17 cellular contexts compared by ENCODE assay signal in the genomic region with DNA sequence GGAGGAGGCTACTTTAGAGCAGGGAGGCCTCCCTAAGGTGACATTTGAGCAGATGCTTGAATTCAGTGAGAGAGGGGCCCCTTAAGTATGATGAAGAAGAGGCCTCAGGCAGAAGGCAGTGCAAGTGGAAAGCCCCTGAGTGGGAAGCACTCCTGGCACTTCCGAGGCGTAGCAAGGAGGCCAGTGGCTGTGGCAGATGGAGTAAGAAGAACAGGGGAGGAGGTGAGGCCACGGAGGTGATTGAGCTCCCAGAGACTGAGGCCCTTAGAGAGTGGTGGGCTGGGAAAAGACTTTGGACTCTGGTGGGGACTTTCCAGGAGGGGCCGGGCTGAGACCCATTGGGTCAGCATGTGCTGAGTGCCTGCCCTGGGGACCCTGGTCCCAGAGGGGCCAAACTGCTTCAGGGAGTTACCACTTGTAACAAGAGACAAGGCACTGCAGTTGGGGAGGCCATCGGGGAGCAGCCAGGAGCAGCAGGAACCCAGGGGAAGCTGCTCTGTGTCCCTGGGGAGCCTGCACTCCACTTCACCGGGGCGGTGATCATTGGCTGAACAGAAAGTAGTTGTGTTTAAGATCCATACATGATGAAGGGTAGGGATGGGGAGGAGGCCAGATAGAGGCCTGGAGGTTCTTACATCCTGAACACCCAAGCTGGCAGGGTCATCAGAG. TPM values are rescaled to one million over a fixed set of nuclear protein-coding genes. Genes with fewer than 3 reads are reported as not detected.
DNase-seq lines count a peak whose midpoint lies in the region; ATAC-seq and TF ChIP-seq lines count a peak whose summit lies in the region.
"Had no signal": no experiment of that assay in that cellular context is flagged by ENCODE, and none has a peak within 500 bp of the region (broad histone marks: within the 10 kb centered on the region; RNA-seq: fewer than 3 reads in every experiment).

No MANE protein-coding gene starts in this region.

- DNase-seq in NB4 (ENCODE audit: low read depth) (peak; percentile 60), GM10266 (ENCODE audit: extremely low spot score) (no peak), glutamatergic neuron (no peak)
- DNase-seq: activated gamma-delta T cell treated with Interleukin-2 at 50 U/mL for 16 hours; effector CD8-positive, alpha-beta T cell; hypothalamus; NCI-H2227 treated with DMSO at 0.1 percent for 48 hours; SJCRH30; stomach had no signal

- H3K27me3 Mint-ChIP-seq in dendritic cell treated with granulocyte-macrophage colony-stimulating factor and Interleukin-4, amounts not matched to agents 40 ng/mL and 50 ng/mL, for 4 days: peaks cover 14% of the 10 kb centered on the region
- peaks cover 4% of the 10 kb centered on the region for H3K27me3 Mint-ChIP-seq in glutamatergic neuron (ENCODE audit: unreplicated experiment)

- no peak for TF ChIP-seq POLR2A in NB4 (IDR thresholded peaks at IDR 0.05; ENCODE audit: extremely low read depth, insufficient read length)

- no peak for ATAC-seq in HG03280 (IDR thresholded peaks at IDR 0.05; ENCODE audit: unreplicated experiment)
- ATAC-seq: pancreas had no signal

- H3K27ac ChIP-seq in BLaER1: peak overlapping the region; percentile 78
- H3K27ac ChIP-seq in DOHH2 (ENCODE audit: low read depth, low read length): peak overlapping the region; percentile 87
- H3K27ac ChIP-seq: C4-2B, pancreas, SJCRH30, stomach had no signal

- H3K27ac Mint-ChIP-seq in dendritic cell treated with granulocyte-macrophage colony-stimulating factor and Interleukin-4, amounts not matched to agents 40 ng/mL and 50 ng/mL, for 4 days: peak overlapping the region; percentile 10
- no peak overlapping the region for H3K27ac Mint-ChIP-seq in glutamatergic neuron (ENCODE audit: unreplicated experiment)

- no peak overlapping the region for H3K4me3 Mint-ChIP-seq in dendritic cell treated with granulocyte-macrophage colony-stimulating factor and Interleukin-4, amounts not matched to agents 40 ng/mL and 50 ng/mL, for 4 days
- H3K4me3 Mint-ChIP-seq in glutamatergic neuron (ENCODE audit: unreplicated experiment): no peak overlapping the region

- H3K9me2 ChIP-seq in DOHH2 (replicated peaks; ENCODE audit: control insufficient read depth, low read length): no peaks in the 10 kb centered on the region

- H3F3A ChIP-seq in DOHH2 (ENCODE audit: control insufficient read depth, insufficient read depth): peaks cover 30% of the 10 kb centered on the region

- intact Hi-C loops in dendritic cell treated with granulocyte-macrophage colony-stimulating factor and Interleukin-4, amounts not matched to agents 40 ng/mL and 50 ng/mL, for 4 days (cut with micrococcal nuclease): no loop called here

- H3K27me3 ChIP-seq in BLaER1: no peaks in the 10 kb centered on the region; the same call in 1 of the 2 replicates
- H3K27me3 ChIP-seq in DOHH2 (ENCODE audit: control insufficient read depth, low read length): no peaks in the 10 kb centered on the region
- H3K27me3 ChIP-seq: pancreas, SJCRH30 had no signal

- H3K9me3 ChIP-seq in BLaER1 (no peaks in the 10 kb centered on the region), DOHH2 (ENCODE audit: control insufficient read depth, insufficient read depth, low read length) (no peaks in the 10 kb centered on the region)
- H3K9me3 ChIP-seq: pancreas, SJCRH30, stomach had no signal

- peaks cover 8% of the 10 kb centered on the region for H3K36me3 ChIP-seq in BLaER1
- H3K36me3 ChIP-seq in DOHH2 (ENCODE audit: control insufficient read depth, low read length): peaks cover 21% of the 10 kb centered on the region
- H3K36me3 ChIP-seq: pancreas, stomach had no signal

- peaks cover 15% of the 10 kb centered on the region for H3K4me1 Mint-ChIP-seq in dendritic cell treated with granulocyte-macrophage colony-stimulating factor and Interleukin-4, amounts not matched to agents 40 ng/mL and 50 ng/mL, for 4 days (ENCODE audit: low read depth)
- H3K4me1 Mint-ChIP-seq in glutamatergic neuron (ENCODE audit: low read depth, unreplicated experiment): peaks cover 13% of the 10 kb centered on the region

- peaks cover 85% of the 10 kb centered on the region for H3K4me1 ChIP-seq in BLaER1
- H3K4me1 ChIP-seq in DOHH2 (ENCODE audit: control insufficient read depth, low read length): peaks cover 82% of the 10 kb centered on the region
- H3K4me1 ChIP-seq: SJCRH30 had no signal

- H3K9me3 Mint-ChIP-seq in dendritic cell treated with granulocyte-macrophage colony-stimulating factor and Interleukin-4, amounts not matched to agents 40 ng/mL and 50 ng/mL, for 4 days: no peaks in the 10 kb centered on the region
- peaks cover 4% of the 10 kb centered on the region for H3K9me3 Mint-ChIP-seq in glutamatergic neuron (ENCODE audit: unreplicated experiment)

- peak overlapping the region; percentile 31; the same call in 1 of the 2 replicates for H3K4me3 ChIP-seq in BLaER1
- peak overlapping the region; percentile 81 for H3K4me3 ChIP-seq in DOHH2 (ENCODE audit: low read length)
- no peak overlapping the region for H3K4me3 ChIP-seq in NB4 (ENCODE audit: low read depth, low read length)
- H3K4me3 ChIP-seq: pancreas, SJCRH30, stomach had no signal

- H4K20me1 ChIP-seq in BLaER1: no peaks in the 10 kb centered on the region
- H4K20me1 ChIP-seq in DOHH2 (ENCODE audit: control insufficient read depth, insufficient read depth, low read depth, low read length): peaks cover 4% of the 10 kb centered on the region; the same call in 1 of the 2 replicates

- peaks cover 69% of the 10 kb centered on the region for H3K79me2 ChIP-seq in DOHH2 (ENCODE audit: control insufficient read depth, low read length)

- peak overlapping the region; percentile 50 for H3K9ac ChIP-seq in BLaER1

- TF ChIP-seq CTCF in DOHH2 (IDR thresholded peaks at IDR 0.05; ENCODE audit: low read depth, low read length, poor library complexity, severe bottlenecking) (no peak), NB4 (IDR thresholded peaks at IDR 0.05; ENCODE audit: low read depth, low read length) (no peak), GM10266 (IDR thresholded peaks at IDR 0.05; ENCODE audit: control insufficient read depth, insufficient read depth, low read depth, missing control alignments) (no peak), glutamatergic neuron (IDR thresholded peaks at IDR 0.05; ENCODE audit: partially characterized antibody, unreplicated experiment) (no peak)

- H3K36me3 Mint-ChIP-seq in dendritic cell treated with granulocyte-macrophage colony-stimulating factor and Interleukin-4, amounts not matched to agents 40 ng/mL and 50 ng/mL, for 4 days (ENCODE audit: low read depth): no peaks in the 10 kb centered on the region
- H3K36me3 Mint-ChIP-seq in glutamatergic neuron (ENCODE audit: unreplicated experiment): no peaks in the 10 kb centered on the region

- H3K4me2 ChIP-seq in BLaER1 (peak overlapping the region; percentile 99), DOHH2 (ENCODE audit: low read length) (peak overlapping the region; percentile 75)

RNA-seq across cellular contexts. Expression of gene CENPM, which starts 2.5 kb away (rescaled TPM):
- total RNA-seq in glutamatergic neuron (ENCODE audit: unreplicated experiment): 3.4 TPM

RNA-seq across cellular contexts. Expression of gene SEPTIN3, which starts 19.8 kb away (rescaled TPM):
- 216 TPM for total RNA-seq in glutamatergic neuron (ENCODE audit: unreplicated experiment)
- total RNA-seq: cardiac septum had no signal

RNA-seq across cellular contexts. Expression of gene TNFRSF13C, which starts 22.8 kb away (rescaled TPM):
- total RNA-seq in glutamatergic neuron (ENCODE audit: unreplicated experiment): 0.37 TPM

RNA-seq across cellular contexts. Expression of gene SHISA8, which starts 34.6 kb away (rescaled TPM):
- not detected for total RNA-seq in glutamatergic neuron (ENCODE audit: unreplicated experiment)
- total RNA-seq: cardiac septum, fibroblast of lung, pancreas, SJCRH30, stomach had no signal
